ENCODE assay signal across 8 cellular contexts in genomic region chr18:48952287-48953095, GRCh38. TPM values are rescaled to one million over a fixed set of nuclear protein-coding genes. Genes with fewer than 3 reads are reported as not detected.
DNase-seq lines count a peak whose midpoint lies in the region; ATAC-seq and TF ChIP-seq lines count a peak whose summit lies in the region.

No MANE protein-coding gene starts in this region.

- H3K27me3 ChIP-seq in OCI-LY3 (ENCODE audit: low read depth, low read length) (peaks cover 19% of the 10 kb centered on the region), neural cell (ENCODE audit: insufficient read depth, low read depth, low read length) (peaks cover 11% of the 10 kb centered on the region)

- H3K79me2 ChIP-seq in OCI-LY3 (ENCODE audit: low read length) (peaks cover 35% of the 10 kb centered on the region), neural cell (replicated peaks; ENCODE audit: insufficient read depth, low read length) (peaks cover 21% of the 10 kb centered on the region)

- no peaks in the 10 kb centered on the region for H3K9me3 ChIP-seq in OCI-LY3 (ENCODE audit: insufficient read depth, low read length)
- H3K9me3 ChIP-seq in neural cell (ENCODE audit: low read length) = no peaks in the 10 kb centered on the region

- H3K9me3 Mint-ChIP-seq in Calu3 (ENCODE audit: low read depth, unreplicated experiment) = no peaks in the 10 kb centered on the region

- ATAC-seq in GM19452 (IDR thresholded peaks at IDR 0.05; ENCODE audit: unreplicated experiment) = peak; percentile 25
- peak; percentile 25 for ATAC-seq in HG03521 (IDR thresholded peaks at IDR 0.05; ENCODE audit: unreplicated experiment)

- no peaks in the 10 kb centered on the region for H3K27me3 Mint-ChIP-seq in Calu3 (ENCODE audit: unreplicated experiment)

- peak overlapping the region; percentile 77 for H3K4me3 Mint-ChIP-seq in Calu3 (ENCODE audit: low read depth, unreplicated experiment)

- DNase-seq in Calu3 (peak; percentile 68), foreskin fibroblast (peak; percentile 83 to 94), superior temporal gyrus (ENCODE audit: extremely low spot score) (no peak)
- DNase-seq in activated naive CD4-positive, alpha-beta T cell (lab: John Stamatoyannopoulos, UW) = peak; percentile 34 to 60 (median 44)

- H3K36me3 ChIP-seq in OCI-LY3 (replicated peaks; ENCODE audit: low read depth, low read length) = peaks cover 7% of the 10 kb centered on the region
- no peaks in the 10 kb centered on the region for H3K36me3 ChIP-seq in neural cell (ENCODE audit: insufficient read depth, low read length)

- H3K4me3 ChIP-seq in OCI-LY3 (ENCODE audit: low read length) (peak overlapping the region; percentile 83), foreskin fibroblast (ENCODE audit: low read depth in 1 of 2, low read length in 2 of 2) (peak overlapping the region; percentile 51 to 63), neural cell (ENCODE audit: low read length) (peak overlapping the region; percentile 75)

- H3K27ac ChIP-seq in OCI-LY3 (ENCODE audit: low read length) (peak overlapping the region; percentile 88), neural cell (ENCODE audit: low read length) (peak overlapping the region; percentile 84)

- no peak for TF ChIP-seq CTCF in Calu3 (IDR thresholded peaks at IDR 0.05; ENCODE audit: unreplicated experiment)
- TF ChIP-seq CTCF in OCI-LY3 (IDR thresholded peaks at IDR 0.05; ENCODE audit: low read depth, low read length) = no peak
- no peak for TF ChIP-seq CTCF in foreskin fibroblast (IDR thresholded peaks at IDR 0.05; ENCODE audit: low read depth, low read length)
- no peak for TF ChIP-seq CTCF in neural cell (IDR thresholded peaks at IDR 0.05; ENCODE audit: poor library complexity, severe bottlenecking)

- H3K4me2 ChIP-seq in OCI-LY3 (ENCODE audit: low read length) (peak overlapping the region; percentile 94), neural cell (ENCODE audit: low read length) (peak overlapping the region; percentile 73)

- peaks cover 21% of the 10 kb centered on the region for H3K4me1 ChIP-seq in OCI-LY3 (ENCODE audit: low read length)

- H3K9me2 ChIP-seq in neural cell (ENCODE audit: insufficient read depth, low read length) = no peaks in the 10 kb centered on the region

- intact Hi-C loops in Calu3 (cut with micrococcal nuclease; ENCODE audit: unreplicated experiment) = no loop called here

- H3K9ac ChIP-seq in OCI-LY3 (ENCODE audit: low read length) (peak overlapping the region; percentile 96), neural cell (ENCODE audit: low read length) (peak overlapping the region; percentile 82)

- H4K20me1 ChIP-seq in OCI-LY3 (ENCODE audit: insufficient read depth, low read length) = peaks cover 8% of the 10 kb centered on the region
- H4K20me1 ChIP-seq in neural cell (ENCODE audit: insufficient read depth) = no peaks in the 10 kb centered on the region

- BruUV-seq in Calu3 (replicated peaks; lab: Mats Ljungman, UMichigan) = no TSS peak

- H3K27ac Mint-ChIP-seq in Calu3 (ENCODE audit: unreplicated experiment) = peak overlapping the region; percentile 75

- H3F3A ChIP-seq in neural cell (ENCODE audit: insufficient read depth, low read length, poor library complexity, severe bottlenecking) = peaks cover 4% of the 10 kb centered on the region

- no peak for TF ChIP-seq EP300 in neural cell (conservative IDR thresholded peaks at IDR 0.05; ENCODE audit: poor library complexity, severe bottlenecking)

- peak overlapping the region; percentile 92 for H2AFZ ChIP-seq in OCI-LY3 (ENCODE audit: low read depth, low read length)
- H2AFZ ChIP-seq in neural cell (ENCODE audit: low read depth, low read length) = peak overlapping the region; percentile 63

- CTCF ChIA-PET in Calu3 (lab: Charles Lee) = interaction anchor here (0.6 to 1.1 kb wide), 8 partner anchors 12 to 1464 kb away, joined by 3 to 6 read pairs (median 4); no protein-coding TSS in a partner anchor

- H3K4me1 Mint-ChIP-seq in Calu3 (ENCODE audit: low read depth, unreplicated experiment) = peaks cover 44% of the 10 kb centered on the region

- peak; percentile 23 for TF ChIP-seq RAD21 in neural cell (conservative IDR thresholded peaks at IDR 0.05)

- H3K36me3 Mint-ChIP-seq in Calu3 (ENCODE audit: insufficient read depth, unreplicated experiment) = peaks cover 65% of the 10 kb centered on the region

TF ChIP-seq in neural cell, 6 proteins besides CTCF, POLR2A, EP300 and RAD21:
- TF ChIP-seq EZH2 (IDR thresholded peaks at IDR 0.05; ENCODE audit: borderline replicate concordance, insufficient read depth, low read length, poor library complexity, severe bottlenecking) (no peak), SMC3 (conservative IDR thresholded peaks at IDR 0.05; ENCODE audit: poor library complexity) (peak; percentile 28), POLR2AphosphoS5 (IDR thresholded peaks at IDR 0.05) (peak; percentile 13), TAF1 (IDR thresholded peaks at IDR 0.05; ENCODE audit: low read depth) (peak; percentile 34), MXI1 (conservative IDR thresholded peaks at IDR 0.05; ENCODE audit: poor library complexity, severe bottlenecking) (peak; percentile 50)
- TF ChIP-seq, protein P1, sequence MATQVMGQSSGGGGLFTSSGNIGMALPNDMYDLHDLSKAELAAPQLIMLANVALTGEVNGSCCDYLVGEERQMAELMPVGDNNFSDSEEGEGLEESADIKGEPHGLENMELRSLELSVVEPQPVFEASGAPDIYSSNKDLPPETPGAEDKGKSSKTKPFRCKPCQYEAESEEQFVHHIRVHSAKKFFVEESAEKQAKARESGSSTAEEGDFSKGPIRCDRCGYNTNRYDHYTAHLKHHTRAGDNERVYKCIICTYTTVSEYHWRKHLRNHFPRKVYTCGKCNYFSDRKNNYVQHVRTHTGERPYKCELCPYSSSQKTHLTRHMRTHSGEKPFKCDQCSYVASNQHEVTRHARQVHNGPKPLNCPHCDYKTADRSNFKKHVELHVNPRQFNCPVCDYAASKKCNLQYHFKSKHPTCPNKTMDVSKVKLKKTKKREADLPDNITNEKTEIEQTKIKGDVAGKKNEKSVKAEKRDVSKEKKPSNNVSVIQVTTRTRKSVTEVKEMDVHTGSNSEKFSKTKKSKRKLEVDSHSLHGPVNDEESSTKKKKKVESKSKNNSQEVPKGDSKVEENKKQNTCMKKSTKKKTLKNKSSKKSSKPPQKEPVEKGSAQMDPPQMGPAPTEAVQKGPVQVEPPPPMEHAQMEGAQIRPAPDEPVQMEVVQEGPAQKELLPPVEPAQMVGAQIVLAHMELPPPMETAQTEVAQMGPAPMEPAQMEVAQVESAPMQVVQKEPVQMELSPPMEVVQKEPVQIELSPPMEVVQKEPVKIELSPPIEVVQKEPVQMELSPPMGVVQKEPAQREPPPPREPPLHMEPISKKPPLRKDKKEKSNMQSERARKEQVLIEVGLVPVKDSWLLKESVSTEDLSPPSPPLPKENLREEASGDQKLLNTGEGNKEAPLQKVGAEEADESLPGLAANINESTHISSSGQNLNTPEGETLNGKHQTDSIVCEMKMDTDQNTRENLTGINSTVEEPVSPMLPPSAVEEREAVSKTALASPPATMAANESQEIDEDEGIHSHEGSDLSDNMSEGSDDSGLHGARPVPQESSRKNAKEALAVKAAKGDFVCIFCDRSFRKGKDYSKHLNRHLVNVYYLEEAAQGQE (IDR thresholded peaks at IDR 0.05; ENCODE audit: borderline replicate concordance) = peak; percentile 40

RNA-seq across cellular contexts. Expression of gene SMAD7, which starts 1.7 kb away (rescaled TPM):
- 11.2 and 13.7 TPM in 2 replicates for total RNA-seq in Calu3 (2022)
- 2.5 and 3.8 TPM in 2 replicates for polyA plus RNA-seq in neural cell
- polyA minus RNA-seq in neural cell = 4.2 and 4.9 TPM in 2 replicates
